35 cellular contexts compared by ENCODE assay signal in the genomic region with DNA sequence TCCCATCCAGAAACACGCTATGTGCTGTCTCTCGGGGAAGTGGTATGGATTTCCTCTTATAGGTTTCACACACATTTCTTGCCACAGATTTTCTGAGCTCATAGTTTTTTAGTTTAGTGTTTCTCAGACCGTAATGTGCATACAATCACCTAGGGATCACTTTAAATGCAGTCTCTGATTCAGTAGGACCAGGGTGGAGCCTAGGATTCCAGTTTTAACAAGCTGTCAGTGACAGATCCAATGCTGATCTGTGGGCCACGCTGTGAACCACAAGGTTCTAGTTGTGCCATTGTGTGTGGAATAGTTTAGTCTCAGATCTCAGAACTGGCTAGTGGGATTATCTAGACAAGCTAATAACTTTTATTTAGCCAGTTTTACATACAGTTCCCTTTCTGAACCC. TPM values are rescaled to one million over a fixed set of nuclear protein-coding genes. Genes with fewer than 3 reads are reported as not detected.
DNase-seq lines count a peak whose midpoint lies in the region; ATAC-seq, FAIRE-seq and TF ChIP-seq lines count a peak whose summit lies in the region.
"Had no signal": no experiment of that assay in that cellular context is flagged by ENCODE, and none has a peak within 500 bp of the region (broad histone marks: within the 10 kb centered on the region; RNA-seq: fewer than 3 reads in every experiment).

No MANE protein-coding gene starts in this region.

- H3K4me2 ChIP-seq in BLaER1 treated with 17β-estradiol and CSF1 and Interleukin-3, amounts not matched to agents 10 nM and 100 nM: peak overlapping the region; percentile 29 to 72 (median 56); a peak in 21 of 22 replicates
- H3K4me2 ChIP-seq in Loucy (ENCODE audit: low read depth, low read length, poor library complexity, severe bottlenecking) (no peak overlapping the region), K562 (ENCODE audit: insufficient read depth, low read length) (no peak overlapping the region)

- no peak for TF ChIP-seq EP300 in K562 (IDR thresholded peaks at IDR 0.05; ENCODE audit: low read length)

- TF ChIP-seq POLR2A in K562 (conservative IDR thresholded peaks at IDR 0.05): no peak

- no peaks in the 10 kb centered on the region for H3K9me2 ChIP-seq in Loucy (replicated peaks; ENCODE audit: low read depth, low read length)

- H3K4me1 ChIP-seq in BLaER1 treated with 17β-estradiol and CSF1 and Interleukin-3, amounts not matched to agents 10 nM and 100 nM: peaks cover 32 to 57% (median 54%) of the 10 kb centered on the region in 10 experiments
- H3K4me1 ChIP-seq in Loucy (ENCODE audit: insufficient read depth, low read length, poor library complexity, severe bottlenecking): no peaks in the 10 kb centered on the region
- H3K4me1 ChIP-seq in K562 (replicated peaks in 1 of 2; ENCODE audit: control insufficient read depth in 2 of 2, insufficient read depth in 2 of 2, low read length in 2 of 2): peaks cover 0 to 3% of the 10 kb centered on the region in 2 experiments; a peak in 2 of 5 replicates
- H3K4me1 ChIP-seq: gastrocnemius medialis, HAP-1, SJCRH30, transverse colon had no signal

- no peaks in the 10 kb centered on the region for H3K9me3 Mint-ChIP-seq in natural killer cell
- H3K9me3 Mint-ChIP-seq: activated T-helper 2 cell treated with anti-CD3 and anti-CD28 coated beads, Interferon-gamma antibody, Interleukin-2, Interleukin-4, amounts not matched to agents 10 μg/mL and 5 μg/mL and 100 μg/mL, durations not matched to agents 14 hours and 24 hours and 36 hours had no signal

- peaks cover 14 to 15% of the 10 kb centered on the region in 2 donors for H3K4me1 Mint-ChIP-seq in natural killer cell

- H3K4me3 Mint-ChIP-seq in natural killer cell: peak overlapping the region; percentile 22

- no peaks in the 10 kb centered on the region for H3F3A ChIP-seq in Loucy (ENCODE audit: low read depth)

- WGBS in K562 (ENCODE audit: insufficient coverage, low coverage, missing lambda C conversion rate): 31% methylated on average over 4 of the region's 4 CpGs

- no peaks in the 10 kb centered on the region for H4K20me1 ChIP-seq in BLaER1 treated with 17β-estradiol and CSF1 and Interleukin-3, amounts not matched to agents 10 nM and 100 nM
- H4K20me1 ChIP-seq in Loucy (ENCODE audit: insufficient read depth, low read length, poor library complexity, severe bottlenecking) (no peaks in the 10 kb centered on the region), K562 (replicated peaks; ENCODE audit: control insufficient read depth, insufficient read depth, low read length) (no peaks in the 10 kb centered on the region)

- no peaks in the 10 kb centered on the region for H3K27me3 Mint-ChIP-seq in natural killer cell (ENCODE audit: low read depth in 2 of 2)

- in situ Hi-C loops in K562 (cut with MboI): no loop called here

- CTCF ChIA-PET in K562 (lab: Yijun Ruan, JAX; ENCODE audit: low intra/inter-chr PET ratio): no interaction called here

- POLR2A ChIA-PET in K562 (lab: Yijun Ruan, JAX): interaction anchor here (0.6 to 1.4 kb wide), 3 partner anchors 18 to 158 kb away, joined by 3 to 6 read pairs (median 4); no protein-coding TSS in a partner anchor

- intact Hi-C loops in K562 (cut with micrococcal nuclease): no loop called here
- intact Hi-C loops in natural killer cell (cut with micrococcal nuclease): no loop called here

- H3K9ac ChIP-seq in BLaER1 treated with 17β-estradiol and CSF1 and Interleukin-3, amounts not matched to agents 10 nM and 100 nM: peak overlapping the region in 6 of 11 experiments; percentile 9 to 42 (median 31); a peak in 5 of 22 replicates
- no peak overlapping the region for H3K9ac ChIP-seq in Loucy (ENCODE audit: low read depth, low read length, poor library complexity, severe bottlenecking)
- no peak overlapping the region for H3K9ac ChIP-seq in K562 (ENCODE audit: insufficient read depth in 1 of 2, low read depth in 2 of 2, low read length in 2 of 2)

- peak overlapping the region in 10 of 11 experiments; percentile 5 to 50 (median 20); a peak in 12 of 22 replicates for H3K27ac ChIP-seq in BLaER1 treated with 17β-estradiol and CSF1 and Interleukin-3, amounts not matched to agents 10 nM and 100 nM
- H3K27ac ChIP-seq in K562 (ENCODE audit: extremely low read depth, low read depth, low read length): no peak overlapping the region
- H3K27ac ChIP-seq: gastrocnemius medialis, SJCRH30, transverse colon had no signal

- H2AFZ ChIP-seq in Loucy (ENCODE audit: low read length): 0 out of 2 replicates have a peak overlapping the region, but pooled peaks have one; percentile 64
- H2AFZ ChIP-seq in K562 (ENCODE audit: low read depth, low read length): 0 out of 2 replicates have a peak overlapping the region, but pooled peaks have one; percentile 3

- DNase-seq in K562 (ENCODE audit: extremely low read depth in 1 of 4, low spot score in 3 of 4) (no peak), natural killer cell (no peak), HuH-7.5 (ENCODE audit: low spot score) (no peak), NCI-H774 (lab: John Stamatoyannopoulos, UW) (no peak), RKO (ENCODE audit: low spot score) (no peak)
- DNase-seq: ACHN; activated CD4-positive, alpha-beta T cell treated with anti-CD3 and anti-CD28 coated beads, Interleukin-2, amount 50 U/mL, for 4 hours; activated CD4-positive, CD25-positive, alpha-beta regulatory T cell; activated CD8-positive, alpha-beta memory T cell treated with anti-CD3 and anti-CD28 coated beads, Interleukin-2, amount 50 U/mL, for 48 hours; activated naive CD4-positive, alpha-beta T cell treated with anti-CD3 and anti-CD28 coated beads, Interleukin-2, amount 50 U/mL, for 16 hours; amygdala; COR-L47; gastrocnemius medialis; hippocampal formation; Karpas-422; left cardiac atrium; mammary epithelial cell; NCI-H1436; NCI-H2081; NCI-H69; right cardiac atrium; SJCRH30; stimulated activated CD8-positive, alpha-beta memory T cell treated with anti-CD3 and anti-CD28 coated beads, Interleukin-4, amount 100 ng/mL, for 48 hours; SW 1271; T1000; transverse colon had no signal

- BruUV-seq in K562 (replicated peaks; lab: Mats Ljungman, UMichigan): no TSS peak

- H3K9me3 ChIP-seq in BLaER1 treated with 17β-estradiol and CSF1 and Interleukin-3, amounts not matched to agents 10 nM and 100 nM (replicated peaks in 1 of 11): no peaks in the 10 kb centered on the region
- no peaks in the 10 kb centered on the region for H3K9me3 ChIP-seq in Loucy (ENCODE audit: insufficient read depth, low read depth, low read length)
- H3K9me3 ChIP-seq in K562 (replicated peaks; ENCODE audit: control insufficient read depth, insufficient read depth, low read depth, low read length): no peaks in the 10 kb centered on the region
- H3K9me3 ChIP-seq: gastrocnemius medialis, HAP-1, SJCRH30, transverse colon had no signal

- no peaks in the 10 kb centered on the region for H3K27me3 ChIP-seq in BLaER1 treated with 17β-estradiol and CSF1 and Interleukin-3, amounts not matched to agents 10 nM and 100 nM
- H3K27me3 ChIP-seq in Loucy (ENCODE audit: insufficient read depth, low read length, poor library complexity, severe bottlenecking) (no peaks in the 10 kb centered on the region), K562 (ENCODE audit: control insufficient read depth in 2 of 2, insufficient read depth in 2 of 2, low read length in 2 of 2) (peaks cover 0 to 4% of the 10 kb centered on the region in 2 experiments; a peak in 1 of 5 replicates)
- H3K27me3 ChIP-seq: gastrocnemius medialis, SJCRH30, transverse colon had no signal

- H3K4me3 ChIP-seq in BLaER1 treated with 17β-estradiol and CSF1 and Interleukin-3, amounts not matched to agents 10 nM and 100 nM: no peak overlapping the region
- no peak overlapping the region for H3K4me3 ChIP-seq in Loucy (ENCODE audit: low read length, poor library complexity, severe bottlenecking)
- H3K4me3 ChIP-seq in K562: no peak overlapping the region
- H3K4me3 ChIP-seq: gastrocnemius medialis, HAP-1, SJCRH30, transverse colon had no signal

- no peak for TF ChIP-seq RAD21 in K562 (CRISPR knock-in tag; conservative IDR thresholded peaks at IDR 0.05 in 1 of 2, IDR thresholded peaks at IDR 0.05 in 1 of 2)

- no peak for TF ChIP-seq CTCF in Loucy (conservative IDR thresholded peaks at IDR 0.05; ENCODE audit: low read length)
- no peak for TF ChIP-seq CTCF in K562 (IDR thresholded peaks at IDR 0.05 in 2 of 3, conservative IDR thresholded peaks at IDR 0.05 in 1 of 3; ENCODE audit: insufficient read depth in 2 of 3, low read depth in 1 of 3, low read length in 3 of 3)
- no peak for TF ChIP-seq CTCF in natural killer cell (IDR thresholded peaks at IDR 0.05)

- H3K79me2 ChIP-seq in Loucy (ENCODE audit: insufficient read depth, low read length) (no peaks in the 10 kb centered on the region), K562 (ENCODE audit: control insufficient read depth, insufficient read depth, low read length) (no peaks in the 10 kb centered on the region)

- no peaks in the 10 kb centered on the region for H3K9me1 ChIP-seq in K562 (ENCODE audit: control insufficient read depth, insufficient read depth, low read length)

- H3K36me3 ChIP-seq in BLaER1 treated with 17β-estradiol and CSF1 and Interleukin-3, amounts not matched to agents 10 nM and 100 nM: no peaks in the 10 kb centered on the region
- H3K36me3 ChIP-seq in Loucy (ENCODE audit: insufficient read depth, low read length) (no peaks in the 10 kb centered on the region), K562 (ENCODE audit: control insufficient read depth, insufficient read depth, low read length) (no peaks in the 10 kb centered on the region)
- H3K36me3 ChIP-seq: gastrocnemius medialis, HAP-1, SJCRH30, transverse colon had no signal

- ATAC-seq in K562 (peak; percentile 44; the same call in 2 of the 3 replicates), natural killer cell (peak; percentile 61 to 83 (median 78)), GM18519 (IDR thresholded peaks at IDR 0.05; ENCODE audit: low FRiP score, unreplicated experiment) (no peak)
- ATAC-seq: gastrocnemius medialis, left cardiac atrium, right cardiac atrium had no signal

- H3K27ac Mint-ChIP-seq in natural killer cell: peak overlapping the region; percentile 75 to 82
- H3K27ac Mint-ChIP-seq: activated T-helper 2 cell treated with anti-CD3 and anti-CD28 coated beads, Interferon-gamma antibody, Interleukin-2, Interleukin-4, amounts not matched to agents 10 μg/mL and 5 μg/mL and 100 μg/mL, durations not matched to agents 14 hours and 24 hours and 36 hours had no signal

- no peak for FAIRE-seq in K562 (lab: Jason Lieb, UNC)
- FAIRE-seq: endothelial cell of umbilical vein, RCC 7860 had no signal

- no peaks in the 10 kb centered on the region for H3K36me3 Mint-ChIP-seq in natural killer cell

RNA-seq across cellular contexts. Expression of a gene that starts 23.7 kb away (rescaled TPM):
- not detected in 2 replicates for total RNA-seq in K562 (2011; cell fraction: chromatin; rRNA removed; ENCODE audit: low replicate concordance)
- not detected in 2 replicates for total RNA-seq in K562 (2011; cell fraction: nucleolus; rRNA removed)
- not detected in 2 replicates for total RNA-seq in K562 (2011; cell fraction: nucleoplasm; rRNA removed)
- not detected in 2 replicates for total RNA-seq in K562 (2014; rRNA removed)
- not detected in 2 replicates for total RNA-seq in K562 (2014; rRNA removed; fragmentation: Illumina TruSeq; extraction: Trizol)
- total RNA-seq in K562 (2015; rRNA removed; fragmentation: Illumina TruSeq; extraction: Trizol): not detected in 2 replicates
- total RNA-seq in K562 (2021): 0.04 TPM in 1 of 2 replicates, not detected in the other
- polyA plus RNA-seq in K562 (2011; rRNA removed): not detected in 2 replicates
- 0.03 TPM in 1 of 2 replicates, not detected in the other for polyA plus RNA-seq in K562 (2011; cell fraction: cytosol; rRNA removed)
- not detected in 2 replicates for polyA plus RNA-seq in K562 (2011; cell fraction: nucleus; rRNA removed)
- polyA plus RNA-seq in K562 (2012): not detected in 2 replicates
- not detected in 2 replicates for polyA plus RNA-seq in K562 (2014; fragmentation: Illumina TruSeq; extraction: Trizol)
- under 1 TPM; 0.03 to 0.06 TPM for polyA plus RNA-seq in K562 (2014; fragmentation: Nextera tagmentation; extraction: Ambion mirVana)
- not detected in 2 replicates for polyA plus RNA-seq in K562 (2014; rRNA removed)
- not detected in 2 replicates for polyA minus RNA-seq in K562 (2011; rRNA and poly(A)+ RNA removed)
- polyA minus RNA-seq in K562 (2011; cell fraction: cytosol; rRNA and poly(A)+ RNA removed): not detected in 2 replicates
- polyA minus RNA-seq in K562 (2011; cell fraction: nucleus; rRNA and poly(A)+ RNA removed): not detected in 2 replicates
- total RNA-seq in natural killer cell: 1 to 10 TPM in 1 of 3 donors, under 1 TPM in 2; 0.56 to 1.3 (median 0.86) TPM
- total RNA-seq: endothelial cell of umbilical vein, fibroblast of lung, gastrocnemius medialis, left cardiac atrium, mammary epithelial cell, right cardiac atrium, SJCRH30 had no signal
- polyA plus RNA-seq: BJ, endothelial cell of umbilical vein, fibroblast of lung, mammary epithelial cell had no signal

Comparison
In these comparisons a context has a peak if more than half of its experiments do, and no peak if none do; other contexts are left out.
1. H3K4me2 ChIP-seq: peak in BLaER1 treated with 17β-estradiol and CSF1 and Interleukin-3, amounts not matched to agents 10 nM and 100 nM (11 of 11); none in Loucy (single experiment) and K562 (single experiment).
2. H3K9ac ChIP-seq: peak in BLaER1 treated with 17β-estradiol and CSF1 and Interleukin-3, amounts not matched to agents 10 nM and 100 nM (6 of 11); none in Loucy (single experiment) and K562 (0 of 2).